Comparison of ENCODE assay signal across 8 cellular contexts in genomic region chr17:15563375-15563857, GRCh38. TPM values are rescaled to one million over a fixed set of nuclear protein-coding genes. Genes with fewer than 3 reads are reported as not detected.
DNase-seq lines count a peak whose midpoint lies in the region; ATAC-seq, FAIRE-seq and TF ChIP-seq lines count a peak whose summit lies in the region.
"Not testable (repeated sequence)": the region's sequence is repeated elsewhere in the genome, so short reads cannot be mapped to it uniquely, and the experiment has no call there.

TSS of gene TVP23C (minus strand) at chr17:15563483. CDS start at chr17:15563448, 35 bp downstream.

- not testable (repeated sequence) for FAIRE-seq in endothelial cell of umbilical vein (lab: Jason Lieb, UNC)

- H3K9me1 ChIP-seq in endothelial cell of umbilical vein (replicated peaks; ENCODE audit: control insufficient read depth, extremely low read depth, insufficient read depth, low read length): not testable (repeated sequence)

- H4K91ac ChIP-seq in mesenchymal stem cell (ENCODE audit: low read length): peak within 1 kb of the TSS; percentile 50

- H2BK120ac ChIP-seq in mesenchymal stem cell (ENCODE audit: low read depth, low read length): not testable (repeated sequence)

- not testable (repeated sequence) for H3K36me3 ChIP-seq in endothelial cell of umbilical vein (ENCODE audit: control insufficient read depth in 2 of 2, extremely low read depth in 1 of 2, insufficient read depth in 2 of 2, low read length in 2 of 2); mesenchymal stem cell (ENCODE audit: control insufficient read depth in 1 of 2, insufficient read depth in 2 of 2, low read depth in 1 of 2, low read length in 2 of 2)

- H3K79me2 ChIP-seq in endothelial cell of umbilical vein (ENCODE audit: control insufficient read depth, insufficient read depth, low read length): not testable (repeated sequence)

- H3K27me3 ChIP-seq in endothelial cell of umbilical vein (ENCODE audit: control insufficient read depth in 2 of 2, insufficient read depth in 2 of 2, low read length in 2 of 2); mesenchymal stem cell (ENCODE audit: control insufficient read depth in 1 of 2, insufficient read depth in 1 of 2, low read length in 2 of 2): not testable (repeated sequence)

- peak; percentile 71 for ATAC-seq in GM21360 (IDR thresholded peaks at IDR 0.05; ENCODE audit: unreplicated experiment)

- not testable (repeated sequence) for TF ChIP-seq CTCF in endothelial cell of umbilical vein (IDR thresholded peaks at IDR 0.05; ENCODE audit: extremely low read depth in 1 of 2, insufficient read depth in 1 of 2, low read depth in 1 of 2, low read length in 2 of 2)

- not testable (repeated sequence) for H3K4me1 ChIP-seq in endothelial cell of umbilical vein (ENCODE audit: control insufficient read depth, extremely low read depth, insufficient read depth, low read length); mesenchymal stem cell (ENCODE audit: control insufficient read depth, insufficient read depth, low read depth, low read length)

- dilution Hi-C loops in endothelial cell of umbilical vein (cut with MboI; ENCODE audit: extremely low pct_ligation_motif_present, low sequenced_read_pairs): not testable (repeated sequence)

- TF ChIP-seq POLR2A in endothelial cell of umbilical vein (IDR thresholded peaks at IDR 0.05; ENCODE audit: low read depth, low read length): peak; percentile 61

- intact Hi-C loops in endothelial cell of umbilical vein (cut with micrococcal nuclease): not testable (repeated sequence)

- peak within 1 kb of the TSS; percentile 17 to 73 for H3K4ac ChIP-seq in mesenchymal stem cell (ENCODE audit: low read depth in 1 of 2, low read length in 2 of 2)

- not testable (repeated sequence) for H4K8ac ChIP-seq in mesenchymal stem cell (ENCODE audit: low read length)

- H4K20me1 ChIP-seq in endothelial cell of umbilical vein (replicated peaks; ENCODE audit: control insufficient read depth, extremely low read depth, insufficient read depth, low read length): not testable (repeated sequence)

- not testable (repeated sequence) for H2BK5ac ChIP-seq in mesenchymal stem cell (ENCODE audit: low read depth, low read length, poor library complexity, severe bottlenecking)

- H2AK5ac ChIP-seq in mesenchymal stem cell (ENCODE audit: low read length, severe bottlenecking): not testable (repeated sequence)

- peak within 1 kb of the TSS; percentile 63 for H3K27ac ChIP-seq in endothelial cell of umbilical vein (ENCODE audit: insufficient read depth, low read depth, low read length)
- H3K27ac ChIP-seq in mesenchymal stem cell (ENCODE audit: low read length, poor library complexity, severe bottlenecking): not testable (repeated sequence)

- WGBS in mesenchymal stem cell: under 1% methylated on average over 15 of the region's 46 CpGs

- POLR2A ChIA-PET in endothelial cell of umbilical vein (lab: Charles Lee): not testable (repeated sequence)

- H2BK15ac ChIP-seq in mesenchymal stem cell (ENCODE audit: low read depth, poor library complexity, severe bottlenecking): not testable (repeated sequence)

- peak; percentile 66 for DNase-seq in CD1c-positive myeloid dendritic cell (ENCODE audit: extremely low spot score)
- DNase-seq in HK-2 (ENCODE audit: unreplicated experiment): peak; percentile 85
- DNase-seq in OCI-M1 (lab: John Stamatoyannopoulos, UW): peak; percentile 83
- peak; percentile 83 for DNase-seq in activated CD8-positive, alpha-beta memory T cell treated with anti-CD3 and anti-CD28 coated beads, Interleukin-2, amount 50 U/mL, for 48 hours
- DNase-seq in endothelial cell of umbilical vein (ENCODE audit: low read depth, low spot score): peak; percentile 83
- peak; percentile 74 for DNase-seq in mesenchymal stem cell
- peak; percentile 44 to 52 (median 46) for DNase-seq in stimulated activated CD4-positive, alpha-beta T cell treated with anti-CD3 and anti-CD28 coated beads, TNF-alpha, amount 100 ng/mL, for 4 hours (ENCODE audit: low read depth in 3 of 3)

- not testable (repeated sequence) for H3K9me3 ChIP-seq in endothelial cell of umbilical vein (replicated peaks; ENCODE audit: control insufficient read depth, insufficient read depth, low read length); mesenchymal stem cell (ENCODE audit: control insufficient read depth, low read length)

- H3K9ac ChIP-seq in endothelial cell of umbilical vein (replicated peaks; ENCODE audit: extremely low read depth, insufficient read depth, low read length): not testable (repeated sequence)
- peak within 1 kb of the TSS; percentile 82 for H3K9ac ChIP-seq in mesenchymal stem cell (ENCODE audit: low read length)

- not testable (repeated sequence) for H3K79me1 ChIP-seq in mesenchymal stem cell (replicated peaks; ENCODE audit: low read length, poor library complexity, severe bottlenecking)

- peak within 1 kb of the TSS in 1 of 2 experiments; percentile 86 for H2BK12ac ChIP-seq in mesenchymal stem cell (ENCODE audit: low read length in 2 of 2)

- peak within 1 kb of the TSS in 1 of 2 experiments; percentile 99 for H3K14ac ChIP-seq in mesenchymal stem cell (ENCODE audit: low read length in 2 of 2)

- BruUV-seq in endothelial cell of umbilical vein (replicated peaks; lab: Mats Ljungman, UMichigan): not testable (repeated sequence)

- H3K18ac ChIP-seq in mesenchymal stem cell (ENCODE audit: low read depth in 1 of 2, low read length in 2 of 2): peak within 1 kb of the TSS; percentile 83 to 99

- not testable (repeated sequence) for H3K4me2 ChIP-seq in endothelial cell of umbilical vein (ENCODE audit: insufficient read depth, low read length)
- peak within 1 kb of the TSS; percentile 57 for H3K4me2 ChIP-seq in mesenchymal stem cell (ENCODE audit: low read length, poor library complexity, severe bottlenecking)

- CTCF ChIA-PET in endothelial cell of umbilical vein (lab: Charles Lee): interaction anchor here (0.6 kb wide), 1 partner anchor 61 kb away, joined by 3 read pairs; no protein-coding TSS in a partner anchor

- peak within 1 kb of the TSS; percentile 61 to 69 (median 66) for H3K4me3 ChIP-seq in endothelial cell of umbilical vein (replicated peaks in 1 of 3; ENCODE audit: insufficient read depth in 1 of 3, low read depth in 1 of 3, low read length in 3 of 3)
- H3K4me3 ChIP-seq in mesenchymal stem cell (ENCODE audit: insufficient read depth in 1 of 2, low read depth in 1 of 2, low read length in 2 of 2): peak within 1 kb of the TSS; percentile 81 to 92

- H3K23ac ChIP-seq in mesenchymal stem cell (ENCODE audit: low read length in 2 of 2): not testable (repeated sequence)

- peak within 1 kb of the TSS; percentile 84 for H2AFZ ChIP-seq in endothelial cell of umbilical vein (ENCODE audit: low read depth, low read length)
- peak within 1 kb of the TSS; percentile 98 for H2AFZ ChIP-seq in mesenchymal stem cell (ENCODE audit: low read depth, low read length)

RNA-seq across cellular contexts. Expression of gene TVP23C, which starts in this region (rescaled TPM):
- 28.7 and 36.3 TPM in 2 replicates for total RNA-seq in endothelial cell of umbilical vein
- polyA plus RNA-seq in endothelial cell of umbilical vein: 5.2 and 6.4 TPM in 2 replicates
- polyA plus RNA-seq in endothelial cell of umbilical vein (2011; cell fraction: cytosol; rRNA removed): 3.5 and 3.9 TPM in 2 replicates
- 28.5 and 36.0 TPM in 2 replicates for polyA plus RNA-seq in endothelial cell of umbilical vein (2011; cell fraction: nucleus; rRNA removed)
- 5.4 and 11.6 TPM in 2 replicates for polyA plus RNA-seq in endothelial cell of umbilical vein (2012)
- polyA minus RNA-seq in endothelial cell of umbilical vein: 47.5 and 64.3 TPM in 2 replicates
- polyA minus RNA-seq in endothelial cell of umbilical vein (2011; cell fraction: cytosol; rRNA and poly(A)+ RNA removed): 14.1 TPM
- 101 and 113 TPM in 2 replicates for polyA minus RNA-seq in endothelial cell of umbilical vein (2011; cell fraction: nucleus; rRNA and poly(A)+ RNA removed)
- 4.8 TPM for polyA plus RNA-seq in mesenchymal stem cell (2013, experiment 1 of 2)
- polyA plus RNA-seq in mesenchymal stem cell (2013, experiment 2 of 2): 4.1 TPM
